Comparison of ENCODE assay signal across 2 cellular contexts in the genomic region with DNA sequence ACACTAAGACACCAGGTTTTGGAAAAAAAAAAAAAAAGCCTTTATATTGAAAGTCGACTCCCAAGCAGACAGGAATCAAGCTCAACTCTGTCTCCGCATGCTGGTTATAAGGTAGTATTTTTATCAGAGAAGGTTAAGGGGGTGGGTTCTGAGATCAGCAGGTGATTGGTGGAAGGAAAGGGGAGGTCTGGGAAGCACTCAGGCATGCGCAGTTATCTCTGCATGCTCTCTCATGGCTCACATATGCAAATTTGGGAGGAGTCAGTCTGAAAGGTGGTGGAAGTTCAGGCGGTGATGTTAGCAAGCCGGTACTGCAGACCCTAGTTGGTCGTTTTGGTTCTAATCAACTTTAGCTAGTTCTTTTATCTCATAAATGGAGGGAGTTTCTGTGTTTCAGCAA.
TF ChIP-seq lines count a peak whose summit lies in the region.

No MANE protein-coding gene starts in this region.

TF ChIP-seq in GM23338, 12 proteins besides CTCF, POLR2A, EP300 and RAD21 (continues in another document):
- TF ChIP-seq, protein P1, sequence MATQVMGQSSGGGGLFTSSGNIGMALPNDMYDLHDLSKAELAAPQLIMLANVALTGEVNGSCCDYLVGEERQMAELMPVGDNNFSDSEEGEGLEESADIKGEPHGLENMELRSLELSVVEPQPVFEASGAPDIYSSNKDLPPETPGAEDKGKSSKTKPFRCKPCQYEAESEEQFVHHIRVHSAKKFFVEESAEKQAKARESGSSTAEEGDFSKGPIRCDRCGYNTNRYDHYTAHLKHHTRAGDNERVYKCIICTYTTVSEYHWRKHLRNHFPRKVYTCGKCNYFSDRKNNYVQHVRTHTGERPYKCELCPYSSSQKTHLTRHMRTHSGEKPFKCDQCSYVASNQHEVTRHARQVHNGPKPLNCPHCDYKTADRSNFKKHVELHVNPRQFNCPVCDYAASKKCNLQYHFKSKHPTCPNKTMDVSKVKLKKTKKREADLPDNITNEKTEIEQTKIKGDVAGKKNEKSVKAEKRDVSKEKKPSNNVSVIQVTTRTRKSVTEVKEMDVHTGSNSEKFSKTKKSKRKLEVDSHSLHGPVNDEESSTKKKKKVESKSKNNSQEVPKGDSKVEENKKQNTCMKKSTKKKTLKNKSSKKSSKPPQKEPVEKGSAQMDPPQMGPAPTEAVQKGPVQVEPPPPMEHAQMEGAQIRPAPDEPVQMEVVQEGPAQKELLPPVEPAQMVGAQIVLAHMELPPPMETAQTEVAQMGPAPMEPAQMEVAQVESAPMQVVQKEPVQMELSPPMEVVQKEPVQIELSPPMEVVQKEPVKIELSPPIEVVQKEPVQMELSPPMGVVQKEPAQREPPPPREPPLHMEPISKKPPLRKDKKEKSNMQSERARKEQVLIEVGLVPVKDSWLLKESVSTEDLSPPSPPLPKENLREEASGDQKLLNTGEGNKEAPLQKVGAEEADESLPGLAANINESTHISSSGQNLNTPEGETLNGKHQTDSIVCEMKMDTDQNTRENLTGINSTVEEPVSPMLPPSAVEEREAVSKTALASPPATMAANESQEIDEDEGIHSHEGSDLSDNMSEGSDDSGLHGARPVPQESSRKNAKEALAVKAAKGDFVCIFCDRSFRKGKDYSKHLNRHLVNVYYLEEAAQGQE (IDR thresholded peaks at IDR 0.05; ENCODE audit: unreplicated experiment) = no peak
- TF ChIP-seq ZNF331 (CRISPR knock-in tag; IDR thresholded peaks at IDR 0.05; ENCODE audit: low read depth) (no peak), EZH2phosphoT487 (IDR thresholded peaks at IDR 0.05; ENCODE audit: unreplicated experiment) (no peak), POLR2AphosphoS5 (IDR thresholded peaks at IDR 0.05; ENCODE audit: low read depth) (no peak), STAT1 (IDR thresholded peaks at IDR 0.05; ENCODE audit: unreplicated experiment) (no peak), ZNF114 (CRISPR knock-in tag; IDR thresholded peaks at IDR 0.05) (no peak), NANOG (IDR thresholded peaks at IDR 0.05; ENCODE audit: borderline replicate concordance) (no peak), EZH2 (IDR thresholded peaks at IDR 0.05; ENCODE audit: low read depth, unreplicated experiment) (no peak)
- TF ChIP-seq, protein P2, sequence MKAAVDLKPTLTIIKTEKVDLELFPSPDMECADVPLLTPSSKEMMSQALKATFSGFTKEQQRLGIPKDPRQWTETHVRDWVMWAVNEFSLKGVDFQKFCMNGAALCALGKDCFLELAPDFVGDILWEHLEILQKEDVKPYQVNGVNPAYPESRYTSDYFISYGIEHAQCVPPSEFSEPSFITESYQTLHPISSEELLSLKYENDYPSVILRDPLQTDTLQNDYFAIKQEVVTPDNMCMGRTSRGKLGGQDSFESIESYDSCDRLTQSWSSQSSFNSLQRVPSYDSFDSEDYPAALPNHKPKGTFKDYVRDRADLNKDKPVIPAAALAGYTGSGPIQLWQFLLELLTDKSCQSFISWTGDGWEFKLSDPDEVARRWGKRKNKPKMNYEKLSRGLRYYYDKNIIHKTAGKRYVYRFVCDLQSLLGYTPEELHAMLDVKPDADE (IDR thresholded peaks at IDR 0.05) = no peak
- TF ChIP-seq, protein P3, sequence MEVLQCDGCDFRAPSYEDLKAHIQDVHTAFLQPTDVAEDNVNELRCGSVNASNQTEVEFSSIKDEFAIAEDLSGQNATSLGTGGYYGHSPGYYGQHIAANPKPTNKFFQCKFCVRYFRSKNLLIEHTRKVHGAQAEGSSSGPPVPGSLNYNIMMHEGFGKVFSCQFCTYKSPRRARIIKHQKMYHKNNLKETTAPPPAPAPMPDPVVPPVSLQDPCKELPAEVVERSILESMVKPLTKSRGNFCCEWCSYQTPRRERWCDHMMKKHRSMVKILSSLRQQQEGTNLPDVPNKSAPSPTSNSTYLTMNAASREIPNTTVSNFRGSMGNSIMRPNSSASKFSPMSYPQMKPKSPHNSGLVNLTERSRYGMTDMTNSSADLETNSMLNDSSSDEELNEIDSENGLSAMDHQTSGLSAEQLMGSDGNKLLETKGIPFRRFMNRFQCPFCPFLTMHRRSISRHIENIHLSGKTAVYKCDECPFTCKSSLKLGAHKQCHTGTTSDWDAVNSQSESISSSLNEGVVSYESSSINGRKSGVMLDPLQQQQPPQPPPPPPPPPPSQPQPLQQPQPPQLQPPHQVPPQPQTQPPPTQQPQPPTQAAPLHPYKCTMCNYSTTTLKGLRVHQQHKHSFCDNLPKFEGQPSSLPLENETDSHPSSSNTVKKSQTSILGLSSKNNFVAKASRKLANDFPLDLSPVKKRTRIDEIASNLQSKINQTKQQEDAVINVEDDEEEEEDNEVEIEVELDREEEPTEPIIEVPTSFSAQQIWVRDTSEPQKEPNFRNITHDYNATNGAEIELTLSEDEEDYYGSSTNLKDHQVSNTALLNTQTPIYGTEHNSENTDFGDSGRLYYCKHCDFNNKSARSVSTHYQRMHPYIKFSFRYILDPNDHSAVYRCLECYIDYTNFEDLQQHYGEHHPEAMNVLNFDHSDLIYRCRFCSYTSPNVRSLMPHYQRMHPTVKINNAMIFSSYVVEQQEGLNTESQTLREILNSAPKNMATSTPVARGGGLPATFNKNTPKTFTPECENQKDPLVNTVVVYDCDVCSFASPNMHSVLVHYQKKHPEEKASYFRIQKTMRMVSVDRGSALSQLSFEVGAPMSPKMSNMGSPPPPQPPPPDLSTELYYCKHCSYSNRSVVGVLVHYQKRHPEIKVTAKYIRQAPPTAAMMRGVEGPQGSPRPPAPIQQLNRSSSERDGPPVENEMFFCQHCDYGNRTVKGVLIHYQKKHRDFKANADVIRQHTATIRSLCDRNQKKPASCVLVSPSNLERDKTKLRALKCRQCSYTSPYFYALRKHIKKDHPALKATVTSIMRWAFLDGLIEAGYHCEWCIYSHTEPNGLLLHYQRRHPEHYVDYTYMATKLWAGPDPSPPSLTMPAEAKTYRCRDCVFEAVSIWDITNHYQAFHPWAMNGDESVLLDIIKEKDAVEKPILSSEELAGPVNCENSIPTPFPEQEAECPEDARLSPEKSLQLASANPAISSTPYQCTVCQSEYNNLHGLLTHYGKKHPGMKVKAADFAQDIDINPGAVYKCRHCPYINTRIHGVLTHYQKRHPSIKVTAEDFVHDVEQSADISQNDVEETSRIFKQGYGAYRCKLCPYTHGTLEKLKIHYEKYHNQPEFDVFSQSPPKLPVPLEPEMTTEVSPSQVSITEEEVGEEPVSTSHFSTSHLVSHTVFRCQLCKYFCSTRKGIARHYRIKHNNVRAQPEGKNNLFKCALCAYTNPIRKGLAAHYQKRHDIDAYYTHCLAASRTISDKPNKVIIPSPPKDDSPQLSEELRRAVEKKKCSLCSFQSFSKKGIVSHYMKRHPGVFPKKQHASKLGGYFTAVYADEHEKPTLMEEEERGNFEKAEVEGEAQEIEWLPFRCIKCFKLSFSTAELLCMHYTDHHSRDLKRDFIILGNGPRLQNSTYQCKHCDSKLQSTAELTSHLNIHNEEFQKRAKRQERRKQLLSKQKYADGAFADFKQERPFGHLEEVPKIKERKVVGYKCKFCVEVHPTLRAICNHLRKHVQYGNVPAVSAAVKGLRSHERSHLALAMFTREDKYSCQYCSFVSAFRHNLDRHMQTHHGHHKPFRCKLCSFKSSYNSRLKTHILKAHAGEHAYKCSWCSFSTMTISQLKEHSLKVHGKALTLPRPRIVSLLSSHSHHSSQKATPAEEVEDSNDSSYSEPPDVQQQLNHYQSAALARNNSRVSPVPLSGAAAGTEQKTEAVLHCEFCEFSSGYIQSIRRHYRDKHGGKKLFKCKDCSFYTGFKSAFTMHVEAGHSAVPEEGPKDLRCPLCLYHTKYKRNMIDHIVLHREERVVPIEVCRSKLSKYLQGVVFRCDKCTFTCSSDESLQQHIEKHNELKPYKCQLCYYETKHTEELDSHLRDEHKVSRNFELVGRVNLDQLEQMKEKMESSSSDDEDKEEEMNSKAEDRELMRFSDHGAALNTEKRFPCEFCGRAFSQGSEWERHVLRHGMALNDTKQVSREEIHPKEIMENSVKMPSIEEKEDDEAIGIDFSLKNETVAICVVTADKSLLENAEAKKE (CRISPR knock-in tag; IDR thresholded peaks at IDR 0.05) = no peak

TF ChIP-seq in WTC11, 78 proteins besides CTCF, POLR2A, EP300 and RAD21:
- TF ChIP-seq, protein P4, sequence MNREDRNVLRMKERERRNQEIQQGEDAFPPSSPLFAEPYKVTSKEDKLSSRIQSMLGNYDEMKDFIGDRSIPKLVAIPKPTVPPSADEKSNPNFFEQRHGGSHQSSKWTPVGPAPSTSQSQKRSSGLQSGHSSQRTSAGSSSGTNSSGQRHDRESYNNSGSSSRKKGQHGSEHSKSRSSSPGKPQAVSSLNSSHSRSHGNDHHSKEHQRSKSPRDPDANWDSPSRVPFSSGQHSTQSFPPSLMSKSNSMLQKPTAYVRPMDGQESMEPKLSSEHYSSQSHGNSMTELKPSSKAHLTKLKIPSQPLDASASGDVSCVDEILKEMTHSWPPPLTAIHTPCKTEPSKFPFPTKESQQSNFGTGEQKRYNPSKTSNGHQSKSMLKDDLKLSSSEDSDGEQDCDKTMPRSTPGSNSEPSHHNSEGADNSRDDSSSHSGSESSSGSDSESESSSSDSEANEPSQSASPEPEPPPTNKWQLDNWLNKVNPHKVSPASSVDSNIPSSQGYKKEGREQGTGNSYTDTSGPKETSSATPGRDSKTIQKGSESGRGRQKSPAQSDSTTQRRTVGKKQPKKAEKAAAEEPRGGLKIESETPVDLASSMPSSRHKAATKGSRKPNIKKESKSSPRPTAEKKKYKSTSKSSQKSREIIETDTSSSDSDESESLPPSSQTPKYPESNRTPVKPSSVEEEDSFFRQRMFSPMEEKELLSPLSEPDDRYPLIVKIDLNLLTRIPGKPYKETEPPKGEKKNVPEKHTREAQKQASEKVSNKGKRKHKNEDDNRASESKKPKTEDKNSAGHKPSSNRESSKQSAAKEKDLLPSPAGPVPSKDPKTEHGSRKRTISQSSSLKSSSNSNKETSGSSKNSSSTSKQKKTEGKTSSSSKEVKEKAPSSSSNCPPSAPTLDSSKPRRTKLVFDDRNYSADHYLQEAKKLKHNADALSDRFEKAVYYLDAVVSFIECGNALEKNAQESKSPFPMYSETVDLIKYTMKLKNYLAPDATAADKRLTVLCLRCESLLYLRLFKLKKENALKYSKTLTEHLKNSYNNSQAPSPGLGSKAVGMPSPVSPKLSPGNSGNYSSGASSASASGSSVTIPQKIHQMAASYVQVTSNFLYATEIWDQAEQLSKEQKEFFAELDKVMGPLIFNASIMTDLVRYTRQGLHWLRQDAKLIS (CRISPR knock-in tag; IDR thresholded peaks at IDR 0.05; ENCODE audit: borderline replicate concordance) = no peak
- TF ChIP-seq, protein P5, sequence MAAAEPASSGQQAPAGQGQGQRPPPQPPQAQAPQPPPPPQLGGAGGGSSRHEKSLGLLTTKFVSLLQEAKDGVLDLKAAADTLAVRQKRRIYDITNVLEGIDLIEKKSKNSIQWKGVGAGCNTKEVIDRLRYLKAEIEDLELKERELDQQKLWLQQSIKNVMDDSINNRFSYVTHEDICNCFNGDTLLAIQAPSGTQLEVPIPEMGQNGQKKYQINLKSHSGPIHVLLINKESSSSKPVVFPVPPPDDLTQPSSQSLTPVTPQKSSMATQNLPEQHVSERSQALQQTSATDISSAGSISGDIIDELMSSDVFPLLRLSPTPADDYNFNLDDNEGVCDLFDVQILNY (CRISPR knock-in tag; IDR thresholded peaks at IDR 0.05) = no peak
